1 cellular context compared by ENCODE assay signal in the genomic region with DNA sequence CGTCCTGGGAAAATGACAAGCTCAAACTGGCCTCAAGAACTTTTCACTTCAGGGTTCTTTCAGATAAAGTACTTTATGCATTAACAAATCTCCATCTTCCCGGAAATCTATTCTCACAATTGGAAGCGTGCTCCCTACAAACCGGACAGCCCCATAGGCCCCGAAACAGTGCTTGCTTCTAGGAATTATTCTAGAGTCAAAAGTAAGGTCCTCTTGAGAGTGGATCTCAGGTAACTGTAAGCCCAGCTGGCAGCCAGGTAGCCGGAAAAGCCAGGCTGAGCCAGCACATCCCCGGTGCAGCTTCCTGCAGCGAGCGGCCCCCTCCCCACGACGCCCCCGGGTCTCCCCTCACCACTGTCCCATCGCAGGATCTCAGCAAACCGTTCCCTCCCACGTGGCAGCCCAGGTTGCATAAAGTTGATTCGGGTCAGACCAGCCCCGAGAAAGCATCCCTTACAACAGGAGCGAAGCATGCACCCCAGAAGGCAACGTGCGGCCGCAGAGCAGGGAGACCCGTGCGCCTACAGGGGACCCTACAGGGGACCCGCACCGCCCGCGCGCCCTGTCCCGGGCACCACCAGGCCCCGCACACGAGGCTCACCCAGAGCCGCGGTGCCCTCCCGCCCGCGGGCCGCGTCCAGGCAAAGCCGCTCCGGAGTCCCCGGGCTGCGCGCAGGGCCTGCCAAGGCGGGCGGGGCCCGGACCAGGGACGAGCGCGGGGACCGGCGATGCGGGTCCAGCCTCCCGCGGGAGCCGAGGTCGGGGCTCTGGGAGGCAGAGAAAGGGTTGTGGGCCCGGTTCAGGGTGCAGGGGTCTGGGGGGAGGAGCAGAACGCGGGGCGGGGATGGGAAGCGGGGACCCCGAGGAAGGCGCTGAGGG.
TF ChIP-seq lines count a peak whose summit lies in the region.

No MANE protein-coding gene starts in this region.

TF ChIP-seq in IMR-90, 13 proteins besides CTCF, POLR2A, EP300 and RAD21:
- 0 out of 2 replicates have a peak, but pooled peaks have one; percentile 15 for TF ChIP-seq USF2 (IDR thresholded peaks at IDR 0.05; ENCODE audit: low read depth, low read length)
- peak; percentile 47; the same call in 1 of the 2 replicates for TF ChIP-seq MXI1 (IDR thresholded peaks at IDR 0.05; ENCODE audit: borderline replicate concordance, low read depth, low read length)
- TF ChIP-seq BHLHE40 (IDR thresholded peaks at IDR 0.05; ENCODE audit: low read depth, low read length) = no peak
